In genomic region chr17:4948997-4949320, GRCh38 we compare ENCODE assay signal across 8 cellular contexts. TPM values are rescaled to one million over a fixed set of nuclear protein-coding genes. Genes with fewer than 3 reads are reported as not detected.
A peak's percentile ranks its signal among the peaks of the same experiment; 100 is the strongest.
DNase-seq lines count a peak whose midpoint lies in the region; ATAC-seq and TF ChIP-seq lines count a peak whose summit lies in the region.

No MANE protein-coding gene starts in this region.

- H3K27me3 ChIP-seq in hepatocyte: no peaks in the 10 kb centered on the region

- H4K20me1 ChIP-seq in hepatocyte (ENCODE audit: insufficient read depth, poor library complexity, severe bottlenecking): peaks cover 21% of the 10 kb centered on the region

- DNase-seq in DMS 273 (lab: John Stamatoyannopoulos, UW; ENCODE audit: unreplicated experiment) (peak; percentile 94), SW480 (ENCODE audit: low spot score) (peak; percentile 89), astrocyte of the cerebellum (ENCODE audit: low read depth) (peak; percentile 63), hepatocyte (ENCODE audit: low spot score) (peak; percentile 97), skeletal muscle cell (ENCODE audit: low read depth) (peak; percentile 80), cerebellar nuclear complex (lab: John Stamatoyannopoulos, UW) (no peak)

- TF ChIP-seq CTCF in astrocyte of the cerebellum (IDR thresholded peaks at IDR 0.05; ENCODE audit: low read depth, low read length, missing control alignments): no peak
- no peak for TF ChIP-seq CTCF in hepatocyte (IDR thresholded peaks at IDR 0.05; ENCODE audit: poor library complexity)

- H3K9me2 ChIP-seq in hepatocyte (replicated peaks; ENCODE audit: insufficient read depth): no peaks in the 10 kb centered on the region

- WGBS in hepatocyte (ENCODE audit: low lambda C conversion rate, missing lambda C conversion rate): 0% methylated on average over 17 of the region's 29 CpGs

- peak overlapping the region; percentile 86 for H3K4me2 ChIP-seq in hepatocyte

- peaks cover 43% of the 10 kb centered on the region for H3K79me2 ChIP-seq in hepatocyte

- H3K4me1 ChIP-seq in hepatocyte (ENCODE audit: insufficient read depth): peaks cover 31% of the 10 kb centered on the region

- H3K4me3 ChIP-seq in astrocyte of the cerebellum (ENCODE audit: low read depth, low read length) (peak overlapping the region; percentile 97), hepatocyte (peak overlapping the region; percentile 61), skeletal muscle cell (ENCODE audit: low read depth, low read length) (peak overlapping the region; percentile 97)

- H2AFZ ChIP-seq in hepatocyte: peak overlapping the region; percentile 72

- H3K36me3 ChIP-seq in KOPT-K1 (ENCODE audit: insufficient read depth, low read length): peaks cover 36% of the 10 kb centered on the region
- H3K36me3 ChIP-seq in hepatocyte (replicated peaks; ENCODE audit: insufficient read depth, low read depth): no peaks in the 10 kb centered on the region

- peak; percentile 32 for ATAC-seq in GM21423 (IDR thresholded peaks at IDR 0.05; ENCODE audit: unreplicated experiment)

- H3K9me3 ChIP-seq in KOPT-K1 (ENCODE audit: insufficient read depth, low read length, poor library complexity, severe bottlenecking) (no peaks in the 10 kb centered on the region), hepatocyte (ENCODE audit: low read depth) (no peaks in the 10 kb centered on the region)

- in situ Hi-C loops in astrocyte of the cerebellum (cut with HindIII; ENCODE audit: low sequenced_read_pairs): no loop called here

- H3K27ac ChIP-seq in KOPT-K1 (ENCODE audit: low read depth, low read length, poor library complexity, severe bottlenecking): peak overlapping the region; percentile 99
- H3K27ac ChIP-seq in hepatocyte: peak overlapping the region; percentile 100

RNA-seq across cellular contexts. Expression of gene PFN1, which starts 0.6 kb away (rescaled TPM):
- total RNA-seq in hepatocyte: 244 and 280 TPM in 2 replicates
- polyA plus RNA-seq in hepatocyte: 706 and 713 TPM in 2 replicates

RNA-seq across cellular contexts. Expression of gene ENO3, which starts 2.0 kb away (rescaled TPM):
- 16.3 and 18.7 TPM in 2 replicates for total RNA-seq in hepatocyte
- 30.2 and 40.4 TPM in 2 replicates for polyA plus RNA-seq in hepatocyte

RNA-seq across cellular contexts. Expression of gene RNF167, which starts 8.9 kb away (rescaled TPM):
- total RNA-seq in hepatocyte: 59.2 and 65.1 TPM in 2 replicates
- 66.5 and 75.3 TPM in 2 replicates for polyA plus RNA-seq in hepatocyte

RNA-seq across cellular contexts. Expression of gene SLC25A11, which starts 9.1 kb away (rescaled TPM):
- total RNA-seq in hepatocyte: 42.9 and 59.5 TPM in 2 replicates
- 78.7 and 84.8 TPM in 2 replicates for polyA plus RNA-seq in hepatocyte

RNA-seq across cellular contexts. Expression of gene GP1BA, which starts 16.9 kb away (rescaled TPM):
- not detected in 2 replicates for total RNA-seq in hepatocyte
- 0.06 TPM in 1 of 2 replicates, not detected in the other for polyA plus RNA-seq in hepatocyte

Comparison
In these comparisons a context has a peak if more than half of its experiments do, and no peak if none do; other contexts are left out.
1. DNase-seq: peak in DMS 273 (single experiment), SW480 (single experiment), astrocyte of the cerebellum (single experiment), hepatocyte (single experiment) and skeletal muscle cell (single experiment); none in cerebellar nuclear complex (0 of 2).
2. Peak in every context shown above with its lines, with median percentiles within 50 percentile points of each other: H3K4me3 ChIP-seq.